12 cellular contexts compared by ENCODE assay signal in the genomic region with DNA sequence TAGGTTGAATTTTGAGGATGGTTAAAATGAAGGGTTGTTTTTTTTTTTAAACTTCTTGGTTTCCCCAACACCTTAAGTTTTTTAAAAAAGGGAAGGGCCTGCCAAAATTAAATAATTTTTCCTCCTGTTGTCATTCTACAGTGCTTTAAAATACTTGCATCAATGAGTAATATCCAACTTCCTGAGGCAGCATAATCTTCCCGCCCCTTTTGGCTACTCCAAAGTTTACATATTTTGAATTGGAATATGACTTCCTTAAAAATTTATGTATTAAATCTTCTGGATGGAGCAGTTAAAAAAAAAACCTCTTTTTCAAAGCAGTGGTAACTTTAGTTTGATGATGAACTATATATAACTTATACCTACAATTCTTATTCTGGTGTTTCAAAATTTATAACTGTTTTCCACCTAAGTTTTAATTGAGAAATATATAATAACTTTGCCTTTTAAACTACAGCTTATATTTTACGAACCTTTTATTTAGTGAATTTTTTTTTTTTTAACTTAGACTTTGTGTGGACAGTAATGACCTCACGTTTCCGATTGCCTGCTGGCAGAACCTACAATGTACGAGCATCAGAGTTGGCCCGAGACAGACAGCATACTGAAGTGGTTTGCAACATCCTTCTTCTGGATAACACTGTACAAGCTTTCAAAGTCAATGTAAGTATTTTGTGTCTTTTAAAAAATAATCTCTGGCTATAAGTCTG. TPM values are rescaled to one million over a fixed set of nuclear protein-coding genes. Genes with fewer than 3 reads are reported as not detected.
DNase-seq lines count a peak whose midpoint lies in the region; ATAC-seq, FAIRE-seq and TF ChIP-seq lines count a peak whose summit lies in the region.
"Had no signal": no experiment of that assay in that cellular context is flagged by ENCODE, and none has a peak within 500 bp of the region (broad histone marks: within the 10 kb centered on the region; RNA-seq: fewer than 3 reads in every experiment).

No MANE protein-coding gene starts in this region.

- H3K9ac ChIP-seq in adipocyte (ENCODE audit: low read length): no peak overlapping the region
- H3K9ac ChIP-seq in smooth muscle cell (ENCODE audit: low read depth): no peak overlapping the region

- WGBS in A549 (ENCODE audit: missing lambda C conversion rate): 46% methylated on average over 6 of the region's 6 CpGs
- WGBS in smooth muscle cell (ENCODE audit: low lambda C conversion rate): 87% methylated on average over 6 of the region's 6 CpGs

- H3K4me3 ChIP-seq in A549 (no peak overlapping the region), HEK293 (ENCODE audit: low read depth, low read length) (no peak overlapping the region), adipocyte (ENCODE audit: low read length) (peak overlapping the region; percentile 41), smooth muscle cell (no peak overlapping the region)

- H3K4me2 ChIP-seq in A549 (peak overlapping the region; percentile 64), smooth muscle cell (no peak overlapping the region)

- intact Hi-C loops in left cardiac atrium (cut with DNase I) (no loop called here), head of caudate nucleus (cut with DNase I) (no loop called here)

- H3K4me1 ChIP-seq in A549: peaks cover 25% of the 10 kb centered on the region
- H3K4me1 ChIP-seq in HEK293 (ENCODE audit: control insufficient read depth, insufficient read depth, low read length): peaks cover 8% of the 10 kb centered on the region; the same call in 1 of the 2 replicates
- peaks cover 20% of the 10 kb centered on the region for H3K4me1 ChIP-seq in adipocyte (ENCODE audit: control insufficient read depth, insufficient read depth, low read length)
- peaks cover 3% of the 10 kb centered on the region for H3K4me1 ChIP-seq in smooth muscle cell (ENCODE audit: low read depth)

- H3K27me3 ChIP-seq in adipocyte (replicated peaks; ENCODE audit: control insufficient read depth, insufficient read depth, low read length) (no peaks in the 10 kb centered on the region), smooth muscle cell (ENCODE audit: low read depth) (no peaks in the 10 kb centered on the region)

- no peak for TF ChIP-seq RAD21 in A549 (conservative IDR thresholded peaks at IDR 0.05 in 1 of 2, IDR thresholded peaks at IDR 0.05 in 1 of 2)

- H4K20me1 ChIP-seq in smooth muscle cell (ENCODE audit: low read depth): peaks cover 13% of the 10 kb centered on the region

- no peak for FAIRE-seq in A549 (lab: Jason Lieb, UNC)

- no peak for TF ChIP-seq EP300 in A549 (IDR thresholded peaks at IDR 0.05)

- ATAC-seq in A549 (peak; percentile 59 to 84; a peak in 5 of 6 replicates), left cardiac atrium (peak; percentile 65 to 95), GM21447 (IDR thresholded peaks at IDR 0.05; ENCODE audit: unreplicated experiment) (no peak)
- ATAC-seq: activated naive CD8-positive, alpha-beta T cell treated with anti-CD3 and anti-CD28 coated beads, Interleukin-2, amount 50 U/mL, for 24 hours; stimulated activated naive CD8-positive, alpha-beta T cell treated with anti-CD3 and anti-CD28 coated beads, Interleukin-15, amount 100 ng/mL, for 72 hours had no signal

- peaks cover 0 to 6% of the 10 kb centered on the region in 2 experiments; a peak in 1 of 3 replicates for H3K36me3 ChIP-seq in HEK293 (ENCODE audit: control insufficient read depth in 2 of 2, insufficient read depth in 1 of 2, low read length in 2 of 2)
- no peaks in the 10 kb centered on the region for H3K36me3 ChIP-seq in adipocyte (ENCODE audit: control insufficient read depth, insufficient read depth, low read length, severe bottlenecking)
- no peaks in the 10 kb centered on the region for H3K36me3 ChIP-seq in smooth muscle cell (ENCODE audit: low read depth)

- DNase-seq in A549 (ENCODE audit: low read depth in 1 of 2, low spot score in 1 of 2) (peak in 1 of 2 experiments; percentile 21), adipocyte (ENCODE audit: low read depth) (peak; percentile 64), left cardiac atrium (peak; percentile 55), smooth muscle cell (lab: John Stamatoyannopoulos, UW; ENCODE audit: unreplicated experiment) (no peak), head of caudate nucleus (no peak), HUDEP-2 (lab: John Stamatoyannopoulos, UW; ENCODE audit: unreplicated experiment in 76 of 76) (no peak)
- DNase-seq: activated CD4-positive, alpha-beta T cell treated with anti-CD3 and anti-CD28 coated beads, Interleukin-2, amount 10 ng/mL, durations not matched to agents 24 days and 14 days; activated naive CD8-positive, alpha-beta T cell treated with anti-CD3 and anti-CD28 coated beads, Interleukin-2, amount 50 U/mL, for 24 hours; CD4-positive, alpha-beta memory T cell; stimulated activated naive CD8-positive, alpha-beta T cell treated with anti-CD3 and anti-CD28 coated beads, Interleukin-15, amount 100 ng/mL, for 72 hours had no signal

- H3K27ac ChIP-seq in A549 (peak overlapping the region in 1 of 2 experiments; percentile 55; a peak in 3 of 6 replicates), HEK293 (ENCODE audit: extremely low read depth, low read depth, low read length) (no peak overlapping the region), smooth muscle cell (ENCODE audit: low read depth) (no peak overlapping the region)

- no peaks in the 10 kb centered on the region for H3F3A ChIP-seq in smooth muscle cell (ENCODE audit: low read depth)

- CTCF ChIA-PET in A549 (lab: Yijun Ruan, JAX): interaction anchor here (0.7 to 1.0 kb wide), 2 partner anchors 11 to 15 kb away, joined by 3 read pairs; no protein-coding TSS in a partner anchor
- CTCF ChIA-PET in HEK293 (lab: Yijun Ruan, JAX): interaction anchor here (1.0 kb wide), 1 partner anchor 11 kb away, joined by 6 read pairs; no protein-coding TSS in a partner anchor

- H3K9me3 ChIP-seq in A549 (peaks cover 2% of the 10 kb centered on the region; the same call in 1 of the 3 replicates), HEK293 (ENCODE audit: control insufficient read depth, insufficient read depth, low read depth, low read length) (no peaks in the 10 kb centered on the region), adipocyte (ENCODE audit: control insufficient read depth, low read length) (no peaks in the 10 kb centered on the region), smooth muscle cell (replicated peaks; ENCODE audit: low read depth) (no peaks in the 10 kb centered on the region)

- TF ChIP-seq POLR2A in A549 (IDR thresholded peaks at IDR 0.05; ENCODE audit: low read length): no peak

- POLR2A ChIA-PET in A549 (lab: Yijun Ruan, JAX) (no interaction called here), HEK293 (lab: Yijun Ruan, JAX) (no interaction called here)

- H3K79me2 ChIP-seq in smooth muscle cell (ENCODE audit: low read depth): peaks cover 23% of the 10 kb centered on the region

- H2AFZ ChIP-seq in smooth muscle cell (ENCODE audit: low read depth): no peak overlapping the region

- no peak for TF ChIP-seq CTCF in A549 (IDR thresholded peaks at IDR 0.05)
- TF ChIP-seq CTCF in HEK293 (tag by site-specific recombination; IDR thresholded peaks at IDR 0.05): no peak
- TF ChIP-seq CTCF in smooth muscle cell (IDR thresholded peaks at IDR 0.05; ENCODE audit: borderline replicate concordance, insufficient read depth, poor library complexity, severe bottlenecking): no peak

TF ChIP-seq in A549, 52 proteins besides CTCF, POLR2A, EP300 and RAD21 (continues in another document):
- TF ChIP-seq PHF8 (IDR thresholded peaks at IDR 0.05; ENCODE audit: borderline replicate concordance, low read depth): no peak
- TF ChIP-seq SMC3 (IDR thresholded peaks at IDR 0.05): no peak
- TF ChIP-seq KDM1A (IDR thresholded peaks at IDR 0.05; ENCODE audit: low read depth): no peak
- no peak for TF ChIP-seq HEYL (CRISPR knock-in tag; IDR thresholded peaks at IDR 0.05)
- no peak for TF ChIP-seq ZSCAN20 (CRISPR knock-in tag; IDR thresholded peaks at IDR 0.05)
- TF ChIP-seq ESRRA (IDR thresholded peaks at IDR 0.05; ENCODE audit: borderline replicate concordance, low read length): no peak
- TF ChIP-seq FOSL2 (IDR thresholded peaks at IDR 0.05): no peak
- TF ChIP-seq FOSL2 (CRISPR knock-in tag; IDR thresholded peaks at IDR 0.05): no peak
- TF ChIP-seq RARB (CRISPR knock-in tag; IDR thresholded peaks at IDR 0.05): no peak
- TF ChIP-seq POLR2AphosphoS2 (conservative IDR thresholded peaks at IDR 0.05; ENCODE audit: low read length): no peak
- no peak for TF ChIP-seq FOXS1 (CRISPR knock-in tag; IDR thresholded peaks at IDR 0.05)
- no peak for TF ChIP-seq EHF (CRISPR knock-in tag; IDR thresholded peaks at IDR 0.05)
- TF ChIP-seq JUNB (IDR thresholded peaks at IDR 0.05): no peak
- TF ChIP-seq TFCP2L1 (CRISPR knock-in tag; IDR thresholded peaks at IDR 0.05): no peak
- no peak for TF ChIP-seq JUN (IDR thresholded peaks at IDR 0.05)
- no peak for TF ChIP-seq NFE2L2 (conservative IDR thresholded peaks at IDR 0.05; ENCODE audit: low read length)

TF ChIP-seq in HEK293, 187 proteins besides CTCF, POLR2A, EP300 and RAD21:
- TF ChIP-seq, protein P1, sequence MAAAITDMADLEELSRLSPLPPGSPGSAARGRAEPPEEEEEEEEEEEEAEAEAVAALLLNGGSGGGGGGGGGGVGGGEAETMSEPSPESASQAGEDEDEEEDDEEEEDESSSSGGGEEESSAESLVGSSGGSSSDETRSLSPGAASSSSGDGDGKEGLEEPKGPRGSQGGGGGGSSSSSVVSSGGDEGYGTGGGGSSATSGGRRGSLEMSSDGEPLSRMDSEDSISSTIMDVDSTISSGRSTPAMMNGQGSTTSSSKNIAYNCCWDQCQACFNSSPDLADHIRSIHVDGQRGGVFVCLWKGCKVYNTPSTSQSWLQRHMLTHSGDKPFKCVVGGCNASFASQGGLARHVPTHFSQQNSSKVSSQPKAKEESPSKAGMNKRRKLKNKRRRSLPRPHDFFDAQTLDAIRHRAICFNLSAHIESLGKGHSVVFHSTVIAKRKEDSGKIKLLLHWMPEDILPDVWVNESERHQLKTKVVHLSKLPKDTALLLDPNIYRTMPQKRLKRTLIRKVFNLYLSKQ (tag by site-specific recombination; IDR thresholded peaks at IDR 0.05; ENCODE audit: borderline replicate concordance): no peak
- TF ChIP-seq ZNF600 (tag by site-specific recombination; IDR thresholded peaks at IDR 0.05): 0 out of 2 replicates have a peak, but pooled peaks have one; percentile 46

RNA-seq across cellular contexts. Expression of gene PTPN4, which starts 49.8 kb away (rescaled TPM):
- polyA plus RNA-seq in A549 (2011; rRNA removed) (36.6 and 47.9 TPM in 2 replicates), A549 (2017; fragmentation: RNase III; extraction: RNeasy Plus Mini Kit Qiagen cat#74134 plus additional on column Dnase treatment) (14.1 to 16.9 TPM (median 14.5 TPM) in 3 replicates), smooth muscle cell (7.2 and 9.7 TPM in 2 replicates)
- polyA plus RNA-seq in A549 (2012; cell fraction: cytosol; rRNA removed): 7.2 and 9.2 TPM in 2 replicates
- 8.8 and 10.0 TPM in 2 replicates for polyA plus RNA-seq in A549 (2012; cell fraction: nucleus; rRNA removed)
- polyA minus RNA-seq in A549 (2011; rRNA and poly(A)+ RNA removed): 80.4 and 84.0 TPM in 2 replicates
- total RNA-seq in left cardiac atrium (10 to 100 TPM; 33.0 TPM), smooth muscle cell (26.2 and 28.3 TPM in 2 replicates)

Comparison
In these comparisons a context has a peak if more than half of its experiments do, and no peak if none do; other contexts are left out.
1. DNase-seq: peak in adipocyte (single experiment) and left cardiac atrium (single experiment); none in smooth muscle cell (single experiment), head of caudate nucleus (0 of 42) and HUDEP-2 (0 of 76).